ENCODE assay signal across 1 cellular context in the genomic region with DNA sequence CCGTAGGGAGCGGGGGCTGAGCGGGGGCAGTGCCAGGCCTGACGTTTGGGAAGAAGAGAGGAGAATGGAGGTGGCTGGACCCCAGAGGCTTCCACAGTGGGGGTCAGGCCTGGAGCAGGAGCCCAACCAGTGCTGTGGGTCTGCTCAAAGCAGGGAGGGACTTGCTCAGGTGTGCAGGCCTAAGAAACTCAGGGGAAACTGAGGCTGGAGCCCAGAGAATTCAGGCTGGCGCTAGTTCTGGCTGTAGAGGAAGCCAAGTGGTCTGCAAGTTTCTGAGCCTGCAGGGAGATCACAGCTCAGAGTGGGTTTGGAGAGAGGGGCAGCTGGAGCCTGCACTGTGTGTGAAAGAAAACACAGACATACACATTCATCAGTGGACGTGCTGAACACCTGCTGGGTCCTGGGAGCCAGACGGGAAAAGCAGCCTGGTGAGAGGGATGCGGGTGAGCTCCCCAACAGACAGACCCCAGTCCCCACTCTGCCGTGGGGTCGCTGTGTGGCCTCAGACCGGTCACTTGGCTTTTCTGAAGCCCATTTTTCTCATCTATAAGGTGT.
TF ChIP-seq lines count a peak whose summit lies in the region.

No MANE protein-coding gene starts in this region.

TF ChIP-seq in GM23338, 12 proteins besides CTCF, POLR2A, EP300 and RAD21:
- no peak for TF ChIP-seq ZNF331 (CRISPR knock-in tag; IDR thresholded peaks at IDR 0.05; ENCODE audit: low read depth)
- TF ChIP-seq, protein P1, sequence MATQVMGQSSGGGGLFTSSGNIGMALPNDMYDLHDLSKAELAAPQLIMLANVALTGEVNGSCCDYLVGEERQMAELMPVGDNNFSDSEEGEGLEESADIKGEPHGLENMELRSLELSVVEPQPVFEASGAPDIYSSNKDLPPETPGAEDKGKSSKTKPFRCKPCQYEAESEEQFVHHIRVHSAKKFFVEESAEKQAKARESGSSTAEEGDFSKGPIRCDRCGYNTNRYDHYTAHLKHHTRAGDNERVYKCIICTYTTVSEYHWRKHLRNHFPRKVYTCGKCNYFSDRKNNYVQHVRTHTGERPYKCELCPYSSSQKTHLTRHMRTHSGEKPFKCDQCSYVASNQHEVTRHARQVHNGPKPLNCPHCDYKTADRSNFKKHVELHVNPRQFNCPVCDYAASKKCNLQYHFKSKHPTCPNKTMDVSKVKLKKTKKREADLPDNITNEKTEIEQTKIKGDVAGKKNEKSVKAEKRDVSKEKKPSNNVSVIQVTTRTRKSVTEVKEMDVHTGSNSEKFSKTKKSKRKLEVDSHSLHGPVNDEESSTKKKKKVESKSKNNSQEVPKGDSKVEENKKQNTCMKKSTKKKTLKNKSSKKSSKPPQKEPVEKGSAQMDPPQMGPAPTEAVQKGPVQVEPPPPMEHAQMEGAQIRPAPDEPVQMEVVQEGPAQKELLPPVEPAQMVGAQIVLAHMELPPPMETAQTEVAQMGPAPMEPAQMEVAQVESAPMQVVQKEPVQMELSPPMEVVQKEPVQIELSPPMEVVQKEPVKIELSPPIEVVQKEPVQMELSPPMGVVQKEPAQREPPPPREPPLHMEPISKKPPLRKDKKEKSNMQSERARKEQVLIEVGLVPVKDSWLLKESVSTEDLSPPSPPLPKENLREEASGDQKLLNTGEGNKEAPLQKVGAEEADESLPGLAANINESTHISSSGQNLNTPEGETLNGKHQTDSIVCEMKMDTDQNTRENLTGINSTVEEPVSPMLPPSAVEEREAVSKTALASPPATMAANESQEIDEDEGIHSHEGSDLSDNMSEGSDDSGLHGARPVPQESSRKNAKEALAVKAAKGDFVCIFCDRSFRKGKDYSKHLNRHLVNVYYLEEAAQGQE (IDR thresholded peaks at IDR 0.05; ENCODE audit: unreplicated experiment): no peak
- TF ChIP-seq ZNF114 (CRISPR knock-in tag; IDR thresholded peaks at IDR 0.05): no peak
- TF ChIP-seq EZH2 (IDR thresholded peaks at IDR 0.05; ENCODE audit: low read depth, unreplicated experiment): no peak
- TF ChIP-seq EZH2phosphoT487 (IDR thresholded peaks at IDR 0.05; ENCODE audit: unreplicated experiment): no peak
- no peak for TF ChIP-seq POLR2AphosphoS5 (IDR thresholded peaks at IDR 0.05; ENCODE audit: low read depth)
- no peak for TF ChIP-seq JUNB (IDR thresholded peaks at IDR 0.05; ENCODE audit: unreplicated experiment)
- TF ChIP-seq, protein P2, sequence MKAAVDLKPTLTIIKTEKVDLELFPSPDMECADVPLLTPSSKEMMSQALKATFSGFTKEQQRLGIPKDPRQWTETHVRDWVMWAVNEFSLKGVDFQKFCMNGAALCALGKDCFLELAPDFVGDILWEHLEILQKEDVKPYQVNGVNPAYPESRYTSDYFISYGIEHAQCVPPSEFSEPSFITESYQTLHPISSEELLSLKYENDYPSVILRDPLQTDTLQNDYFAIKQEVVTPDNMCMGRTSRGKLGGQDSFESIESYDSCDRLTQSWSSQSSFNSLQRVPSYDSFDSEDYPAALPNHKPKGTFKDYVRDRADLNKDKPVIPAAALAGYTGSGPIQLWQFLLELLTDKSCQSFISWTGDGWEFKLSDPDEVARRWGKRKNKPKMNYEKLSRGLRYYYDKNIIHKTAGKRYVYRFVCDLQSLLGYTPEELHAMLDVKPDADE (IDR thresholded peaks at IDR 0.05): no peak
- TF ChIP-seq CREB1 (CRISPR knock-in tag; IDR thresholded peaks at IDR 0.05; ENCODE audit: low read depth): no peak
- no peak for TF ChIP-seq NANOG (IDR thresholded peaks at IDR 0.05; ENCODE audit: borderline replicate concordance)
- no peak for TF ChIP-seq ZNF462 (CRISPR knock-in tag; IDR thresholded peaks at IDR 0.05)
- TF ChIP-seq STAT1 (IDR thresholded peaks at IDR 0.05; ENCODE audit: unreplicated experiment): no peak
